Comparison of ENCODE assay signal across 8 cellular contexts in the genomic region with DNA sequence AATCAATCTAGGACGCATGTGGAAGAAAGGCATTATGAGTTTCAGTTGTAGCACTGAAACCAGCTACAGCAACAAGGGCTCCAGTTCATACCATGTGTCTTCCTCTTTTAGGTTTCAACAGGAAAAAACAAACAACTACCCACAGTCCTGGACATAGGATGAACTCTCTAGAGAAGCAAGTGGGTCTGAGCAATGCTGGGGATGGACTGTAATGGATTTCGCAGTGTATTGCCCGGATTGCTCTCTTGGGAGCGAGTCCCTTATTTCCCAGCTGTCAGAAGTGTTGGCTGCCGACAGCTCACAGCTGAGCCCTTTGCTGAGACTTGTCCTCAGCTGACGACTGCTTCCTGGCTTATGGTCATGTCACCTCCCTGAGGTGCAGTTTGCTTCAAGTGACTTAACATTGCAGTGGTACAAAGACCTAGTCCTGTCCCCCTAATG. TPM values are rescaled to one million over a fixed set of nuclear protein-coding genes. Genes with fewer than 3 reads are reported as not detected.
A peak's percentile ranks its signal among the peaks of the same experiment; 100 is the strongest.
DNase-seq lines count a peak whose midpoint lies in the region; ATAC-seq and TF ChIP-seq lines count a peak whose summit lies in the region.

No MANE protein-coding gene starts in this region.

- H3K27me3 ChIP-seq in mucosa of rectum (ENCODE audit: control insufficient read depth in 2 of 2, insufficient read depth in 2 of 2, low read length in 2 of 2) (no peaks in the 10 kb centered on the region), breast epithelium (no peaks in the 10 kb centered on the region)

- H3K36me3 Mint-ChIP-seq in mesothelial cell of epicardium = no peaks in the 10 kb centered on the region

- ATAC-seq in GM19023 (IDR thresholded peaks at IDR 0.05; ENCODE audit: unreplicated experiment) (peak; percentile 65), HG02763 (IDR thresholded peaks at IDR 0.05; ENCODE audit: unreplicated experiment) (peak; percentile 61)

- TF ChIP-seq POLR2A in breast epithelium (IDR thresholded peaks at IDR 0.05) = no peak

- H3K36me3 ChIP-seq in mucosa of rectum (ENCODE audit: control insufficient read depth in 2 of 2, insufficient read depth in 2 of 2, low read length in 2 of 2) (no peaks in the 10 kb centered on the region), breast epithelium (no peaks in the 10 kb centered on the region)

- peak; percentile 63 for DNase-seq in NAMALWA (ENCODE audit: low spot score)
- no peak for DNase-seq in breast epithelium (ENCODE audit: low spot score in 2 of 2)
- no peak for DNase-seq in mesothelial cell of epicardium (ENCODE audit: low spot score in 2 of 2, unreplicated experiment in 2 of 2)
- no peak for DNase-seq in stimulated activated CD4-positive, alpha-beta T cell treated with anti-CD3 and anti-CD28 coated beads, Interleukin-4, amount 100 ng/mL, for 24 hours
- DNase-seq in NCI-H2081 treated with DMSO at 0.1 percent for 48 hours (lab: John Stamatoyannopoulos, UW) = no peak

- H3K27me3 Mint-ChIP-seq in mesothelial cell of epicardium (ENCODE audit: low read depth) = peaks cover 23% of the 10 kb centered on the region

- H3K9me3 ChIP-seq in mucosa of rectum (ENCODE audit: control insufficient read depth in 2 of 2, low read length in 2 of 2) (no peaks in the 10 kb centered on the region), breast epithelium (no peaks in the 10 kb centered on the region)

- H3K27ac ChIP-seq in mucosa of rectum (ENCODE audit: low read depth in 2 of 2, low read length in 2 of 2) (peak overlapping the region; percentile 30 to 46), breast epithelium (no peak overlapping the region)

- peaks cover 0 to 2% of the 10 kb centered on the region in 2 donors for H3K4me1 ChIP-seq in mucosa of rectum (ENCODE audit: control insufficient read depth in 2 of 2, insufficient read depth in 2 of 2, low read length in 2 of 2)
- H3K4me1 ChIP-seq in breast epithelium = no peaks in the 10 kb centered on the region

- TF ChIP-seq CTCF in breast epithelium (IDR thresholded peaks at IDR 0.05) (no peak), mesothelial cell of epicardium (IDR thresholded peaks at IDR 0.05; ENCODE audit: unreplicated experiment) (no peak)

- no peak overlapping the region for H3K9ac ChIP-seq in mucosa of rectum (ENCODE audit: low read depth in 1 of 2, low read length in 2 of 2)

- peaks cover 8% of the 10 kb centered on the region for H3K9me3 Mint-ChIP-seq in mesothelial cell of epicardium

- H3K4me3 ChIP-seq in mucosa of rectum (ENCODE audit: low read length in 2 of 2) (peak overlapping the region in 1 of 2 donors; percentile 1), breast epithelium (no peak overlapping the region)

- H3K4me1 Mint-ChIP-seq in mesothelial cell of epicardium = no peaks in the 10 kb centered on the region

- H3K27ac Mint-ChIP-seq in mesothelial cell of epicardium = no peak overlapping the region

- H3K4me3 Mint-ChIP-seq in mesothelial cell of epicardium = no peak overlapping the region

- intact Hi-C loops in breast epithelium (cut with DNase I; ENCODE audit: low total_unique reads) = no loop called here

RNA-seq across cellular contexts. Expression of a gene that starts 12.1 kb away (rescaled TPM):
- 100 to 1,000 TPM; 179 to 282 (median 181) TPM for total RNA-seq in breast epithelium
- total RNA-seq in mesothelial cell of epicardium = 65.9 to 72.3 TPM (median 67.7 TPM) in 3 replicates

Comparison
In these comparisons a context has a peak if more than half of its experiments do, and no peak if none do; other contexts are left out.
1. H3K27ac ChIP-seq: peak in mucosa of rectum (2 of 2); none in breast epithelium (0 of 2).